9 cellular contexts compared by ENCODE assay signal in the genomic region with DNA sequence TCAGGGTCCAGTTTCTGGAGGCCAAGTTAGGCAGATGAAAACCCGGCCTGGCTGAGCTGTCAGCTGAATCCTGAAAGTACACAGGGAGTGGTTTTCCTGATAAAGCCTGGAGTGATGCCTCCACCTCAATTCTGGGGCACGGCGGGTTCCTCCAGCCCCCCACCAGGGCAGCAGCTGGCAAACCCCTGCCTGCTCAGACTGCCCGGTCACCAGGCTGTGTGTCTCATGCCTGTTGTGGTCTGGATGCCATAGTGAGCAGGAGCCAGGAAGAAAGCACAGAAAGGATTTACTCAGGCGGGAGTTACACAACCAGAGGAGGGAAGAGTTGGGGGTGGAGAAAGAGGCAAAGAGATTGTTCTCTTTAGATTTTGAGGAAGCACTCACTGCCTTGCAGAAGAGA.
DNase-seq lines count a peak whose midpoint lies in the region; ATAC-seq and TF ChIP-seq lines count a peak whose summit lies in the region.
"Had no signal": no experiment of that assay in that cellular context is flagged by ENCODE, and none has a peak within 500 bp of the region (broad histone marks: within the 10 kb centered on the region; RNA-seq: fewer than 3 reads in every experiment).

No MANE protein-coding gene starts in this region.

- peak overlapping the region; percentile 33 for H3K27ac Mint-ChIP-seq in Calu3 (ENCODE audit: unreplicated experiment)
- H3K27ac Mint-ChIP-seq in natural killer cell treated with Interleukin-12 subunit alpha and Interleukin-12 subunit beta and Interleukin-15 and Interleukin-18, amount 100 ng/mL, for 72 hours: no peak overlapping the region
- H3K27ac Mint-ChIP-seq in glutamatergic neuron (ENCODE audit: unreplicated experiment): no peak overlapping the region
- H3K27ac Mint-ChIP-seq: activated T-cell treated with anti-CD3 and anti-CD28 coated beads, Interleukin-2, amount 50 U/mL, for 72 hours had no signal

- no peak for DNase-seq in Calu3
- DNase-seq in SKM-1 (lab: John Stamatoyannopoulos, UW; ENCODE audit: unreplicated experiment): peak; percentile 82
- peak in 3 of 5 donors; percentile 33 to 52 (median 43) for DNase-seq in heart left ventricle
- DNase-seq in renal cortical epithelial cell (ENCODE audit: low read depth): peak; percentile 87
- DNase-seq in natural killer cell treated with Interleukin-12 subunit alpha and Interleukin-12 subunit beta and Interleukin-15 and Interleukin-18, amount 100 ng/mL, for 72 hours (ENCODE audit: low spot score): no peak
- no peak for DNase-seq in iPS-NIHi11 (ENCODE audit: low spot score)
- no peak for DNase-seq in glutamatergic neuron

- H3K4me1 Mint-ChIP-seq in Calu3 (ENCODE audit: low read depth, unreplicated experiment): no peaks in the 10 kb centered on the region
- peaks cover 0 to 4% of the 10 kb centered on the region in 2 donors for H3K4me1 Mint-ChIP-seq in natural killer cell treated with Interleukin-12 subunit alpha and Interleukin-12 subunit beta and Interleukin-15 and Interleukin-18, amount 100 ng/mL, for 72 hours (ENCODE audit: low read depth in 2 of 2)
- peaks cover 21% of the 10 kb centered on the region for H3K4me1 Mint-ChIP-seq in glutamatergic neuron (ENCODE audit: low read depth, unreplicated experiment)

- TF ChIP-seq POLR2A in heart left ventricle (IDR thresholded peaks at IDR 0.05): no peak

- no TSS peak for BruUV-seq in Calu3 (replicated peaks; lab: Mats Ljungman, UMichigan)

- H3K4me3 Mint-ChIP-seq in Calu3 (ENCODE audit: low read depth, unreplicated experiment): no peak overlapping the region
- no peak overlapping the region for H3K4me3 Mint-ChIP-seq in natural killer cell treated with Interleukin-12 subunit alpha and Interleukin-12 subunit beta and Interleukin-15 and Interleukin-18, amount 100 ng/mL, for 72 hours
- H3K4me3 Mint-ChIP-seq in glutamatergic neuron (ENCODE audit: unreplicated experiment): no peak overlapping the region
- H3K4me3 Mint-ChIP-seq: activated T-cell treated with anti-CD3 and anti-CD28 coated beads, Interleukin-2, amount 50 U/mL, for 72 hours had no signal

- no peak for TF ChIP-seq CTCF in Calu3 (IDR thresholded peaks at IDR 0.05; ENCODE audit: unreplicated experiment)
- no peak for TF ChIP-seq CTCF in heart left ventricle (IDR thresholded peaks at IDR 0.05)
- TF ChIP-seq CTCF in glutamatergic neuron (IDR thresholded peaks at IDR 0.05; ENCODE audit: partially characterized antibody, unreplicated experiment): no peak

- no peak overlapping the region for H3K4me3 ChIP-seq in heart left ventricle

- H3K4me1 ChIP-seq in heart left ventricle: peaks cover 0 to 53% (median 30%) of the 10 kb centered on the region in 12 donors

- no peaks in the 10 kb centered on the region for H3K9me3 ChIP-seq in heart left ventricle

- intact Hi-C loops in Calu3 (cut with micrococcal nuclease; ENCODE audit: unreplicated experiment) (loop anchor here (2.0 to 10.0 kb wide), 5 partner anchors 62 to 558 kb away; no protein-coding TSS in a partner anchor), heart left ventricle (cut with DNase I) (loop anchor here (1.0 to 10.0 kb wide), 12 partner anchors 62 to 558 kb away; a partner anchor contains a TSS)

- H3K9me3 Mint-ChIP-seq in Calu3 (ENCODE audit: low read depth, unreplicated experiment) (no peaks in the 10 kb centered on the region), glutamatergic neuron (ENCODE audit: unreplicated experiment) (peaks cover 3% of the 10 kb centered on the region)
- H3K9me3 Mint-ChIP-seq in natural killer cell treated with Interleukin-12 subunit alpha and Interleukin-12 subunit beta and Interleukin-15 and Interleukin-18, amount 100 ng/mL, for 72 hours: no peaks in the 10 kb centered on the region
- H3K9me3 Mint-ChIP-seq: activated T-cell treated with anti-CD3 and anti-CD28 coated beads, Interleukin-2, amount 50 U/mL, for 72 hours had no signal

- ATAC-seq in heart left ventricle (peak; percentile 55 to 73 (median 68)), HG02938 (IDR thresholded peaks at IDR 0.05; ENCODE audit: unreplicated experiment) (no peak)
- no peak for ATAC-seq in natural killer cell treated with Interleukin-12 subunit alpha and Interleukin-12 subunit beta and Interleukin-15 and Interleukin-18, amount 100 ng/mL, for 72 hours

- H3K27me3 Mint-ChIP-seq in Calu3 (ENCODE audit: unreplicated experiment) (no peaks in the 10 kb centered on the region), glutamatergic neuron (ENCODE audit: unreplicated experiment) (peaks cover 11% of the 10 kb centered on the region)
- peaks cover 8 to 14% of the 10 kb centered on the region in 2 donors for H3K27me3 Mint-ChIP-seq in natural killer cell treated with Interleukin-12 subunit alpha and Interleukin-12 subunit beta and Interleukin-15 and Interleukin-18, amount 100 ng/mL, for 72 hours

- peaks cover 30% of the 10 kb centered on the region for H3K36me3 Mint-ChIP-seq in Calu3 (ENCODE audit: insufficient read depth, unreplicated experiment)
- H3K36me3 Mint-ChIP-seq in natural killer cell treated with Interleukin-12 subunit alpha and Interleukin-12 subunit beta and Interleukin-15 and Interleukin-18, amount 100 ng/mL, for 72 hours: no peaks in the 10 kb centered on the region
- peaks cover 5% of the 10 kb centered on the region for H3K36me3 Mint-ChIP-seq in glutamatergic neuron (ENCODE audit: unreplicated experiment)

- H3K36me3 ChIP-seq in heart left ventricle: peaks cover 0 to 22% (median 0%) of the 10 kb centered on the region in 9 donors

- CTCF ChIA-PET in Calu3 (lab: Charles Lee): interaction anchor here (0.5 to 1.8 kb wide), 17 partner anchors 24 to 601 kb away, joined by 3 to 13 read pairs (median 4); no protein-coding TSS in a partner anchor

- 30 to 38% (median 36%) methylated on average over 5 of the region's 5 CpGs for WGBS in heart left ventricle, 4 donors

- H3K27ac ChIP-seq in heart left ventricle: peak overlapping the region; percentile 37 to 84 (median 70)

- H3K27me3 ChIP-seq in heart left ventricle: no peaks in the 10 kb centered on the region

Comparison
In these comparisons a context has a peak if more than half of its experiments do, and no peak if none do; other contexts are left out.
1. DNase-seq: peak in SKM-1 (single experiment), heart left ventricle (3 of 5) and renal cortical epithelial cell (single experiment); none in Calu3 (single experiment), natural killer cell treated with Interleukin-12 subunit alpha and Interleukin-12 subunit beta and Interleukin-15 and Interleukin-18, amount 100 ng/mL, for 72 hours (single experiment), iPS-NIHi11 (single experiment) and glutamatergic neuron (single experiment).
2. ATAC-seq: peak in heart left ventricle (4 of 4); none in natural killer cell treated with Interleukin-12 subunit alpha and Interleukin-12 subunit beta and Interleukin-15 and Interleukin-18, amount 100 ng/mL, for 72 hours (0 of 2) and HG02938 (single experiment).